32 cellular contexts compared by ENCODE assay signal in genomic region chr13:71874490-71874889, GRCh38. TPM values are rescaled to one million over a fixed set of nuclear protein-coding genes. Genes with fewer than 3 reads are reported as not detected.
DNase-seq lines count a peak whose midpoint lies in the region; ATAC-seq and TF ChIP-seq lines count a peak whose summit lies in the region.
"Had no signal": no experiment of that assay in that cellular context is flagged by ENCODE, and none has a peak within 500 bp of the region (broad histone marks: within the 10 kb centered on the region; RNA-seq: fewer than 3 reads in every experiment).

No MANE protein-coding gene starts in this region.

- H3K4me1 Mint-ChIP-seq in T-cell: peaks cover 0 to 6% (median 0%) of the 10 kb centered on the region in 3 donors
- H3K4me1 Mint-ChIP-seq: central memory CD8-positive, alpha-beta T cell had no signal

- WGBS in transverse colon (ENCODE audit: low coverage in 1 of 2), 2 donors: 42 to 43% methylated on average over 2 of the region's 2 CpGs

- no peak overlapping the region for H3K4me3 Mint-ChIP-seq in T-cell
- H3K4me3 Mint-ChIP-seq: activated CD4-positive, alpha-beta T cell treated with anti-CD3 and anti-CD28 coated beads for 36 hours; CD8-positive, alpha-beta T cell; central memory CD8-positive, alpha-beta T cell; stimulated activated naive CD8-positive, alpha-beta T cell treated with anti-CD3 and anti-CD28 coated beads, Interleukin-15, amount 100 ng/mL, for 72 hours had no signal

- POLR2A ChIA-PET in T-cell (lab: Charles Lee): no interaction called here

- no peak for TF ChIP-seq EP300 in transverse colon (IDR thresholded peaks at IDR 0.05; ENCODE audit: low read depth)

- TF ChIP-seq POLR2A in transverse colon (IDR thresholded peaks at IDR 0.05): no peak

- H3K36me3 Mint-ChIP-seq in T-cell: no peaks in the 10 kb centered on the region
- H3K36me3 Mint-ChIP-seq: CD8-positive, alpha-beta T cell had no signal

- in situ Hi-C loops in transverse colon (cut with MboI; ENCODE audit: low pct_ligation_motif_present in 1 of 4, low pct_unique_long_range_greater_than_20kb in 1 of 4, low sequenced_read_pairs in 3 of 4): no loop called here

- CTCF ChIA-PET in T-cell (lab: Charles Lee): no interaction called here

- H3K27ac ChIP-seq in transverse colon: peak overlapping the region in 2 of 4 donors; percentile 39 to 43
- H3K27ac ChIP-seq: A549, esophagus squamous epithelium, gastrocnemius medialis, left lung, skin epidermis, thyroid gland had no signal

- H3K4me3 ChIP-seq in transverse colon: no peak overlapping the region
- H3K4me3 ChIP-seq: A549, esophagus squamous epithelium, gastrocnemius medialis, left lung, skin epidermis, thyroid gland had no signal

- DNase-seq in NCI-H1105 treated with DMSO at 0.1 percent for 48 hours (lab: John Stamatoyannopoulos, UW): peak; percentile 52
- DNase-seq in NCI-H1105 (lab: John Stamatoyannopoulos, UW): no peak
- peak; percentile 61 for DNase-seq in NCI-H2227 treated with DMSO at 0.1 percent for 48 hours (lab: John Stamatoyannopoulos, UW)
- peak; percentile 58 for DNase-seq in islet precursor cell
- peak; percentile 13 for DNase-seq in transverse colon
- DNase-seq in T-cell: no peak
- DNase-seq in activated CD4-positive, alpha-beta T cell treated with anti-CD3 and anti-CD28 coated beads, Interleukin-2, amount 50 U/mL, for 1 hour: no peak
- DNase-seq: activated CD4-positive, alpha-beta T cell treated with anti-CD3 and anti-CD28 coated beads for 36 hours; activated CD8-positive, alpha-beta memory T cell treated with anti-CD3 and anti-CD28 coated beads for 24 hours; activated effector memory CD4-positive, alpha-beta T cell treated with Interleukin-2 at 50 U/mL for 16 hours; CD8-positive, alpha-beta T cell; DMS153; esophagus squamous epithelium; gastrocnemius medialis; GDM1; H7; hippocampal formation; left lung; mesendoderm; NCI-H1694; NCI-H226; occipital lobe; SK-N-SH; stimulated activated CD8-positive, alpha-beta memory T cell treated with anti-CD3 and anti-CD28 coated beads, Interleukin-4, amount 100 ng/mL, for 48 hours; stimulated activated naive CD8-positive, alpha-beta T cell treated with anti-CD3 and anti-CD28 coated beads, Interleukin-15, amount 100 ng/mL, for 72 hours; thyroid gland had no signal

- intact Hi-C loops in transverse colon (cut with DNase I; ENCODE audit: low total_unique reads): no loop called here

- H3K36me3 ChIP-seq in transverse colon: no peaks in the 10 kb centered on the region
- H3K36me3 ChIP-seq: esophagus squamous epithelium, gastrocnemius medialis, left lung, thyroid gland had no signal

- H3K27me3 Mint-ChIP-seq in T-cell: peaks cover 0 to 6% of the 10 kb centered on the region in 2 donors

- H3K27me3 ChIP-seq in transverse colon: no peaks in the 10 kb centered on the region

- no peak for ATAC-seq in GM21447 (IDR thresholded peaks at IDR 0.05; ENCODE audit: unreplicated experiment)
- no peak for ATAC-seq in T-cell (replicated peaks in 1 of 4)
- ATAC-seq: A549; activated CD4-positive, alpha-beta T cell treated with anti-CD3 and anti-CD28 coated beads for 36 hours; CD8-positive, alpha-beta T cell; gastrocnemius medialis; left lung; stimulated activated naive CD8-positive, alpha-beta T cell treated with anti-CD3 and anti-CD28 coated beads, Interleukin-15, amount 100 ng/mL, for 72 hours had no signal

- no peaks in the 10 kb centered on the region for H3K9me3 Mint-ChIP-seq in T-cell
- H3K9me3 Mint-ChIP-seq: CD8-positive, alpha-beta T cell; stimulated activated naive CD8-positive, alpha-beta T cell treated with anti-CD3 and anti-CD28 coated beads, Interleukin-15, amount 100 ng/mL, for 72 hours had no signal

- H3K27ac Mint-ChIP-seq in T-cell: no peak overlapping the region
- H3K27ac Mint-ChIP-seq: activated CD4-positive, alpha-beta T cell treated with anti-CD3 and anti-CD28 coated beads for 36 hours; CD8-positive, alpha-beta T cell; stimulated activated naive CD8-positive, alpha-beta T cell treated with anti-CD3 and anti-CD28 coated beads, Interleukin-15, amount 100 ng/mL, for 72 hours had no signal

- H3K4me1 ChIP-seq in transverse colon: peaks cover 4 to 31% (median 10%) of the 10 kb centered on the region in 4 donors
- H3K4me1 ChIP-seq: A549 had no signal

- H3K9me3 ChIP-seq in transverse colon: no peaks in the 10 kb centered on the region
- H3K9me3 ChIP-seq: A549, esophagus squamous epithelium, gastrocnemius medialis, left lung, SK-N-SH, thyroid gland had no signal

- TF ChIP-seq CTCF in transverse colon (IDR thresholded peaks at IDR 0.05): no peak

RNA-seq across cellular contexts. Expression of gene DACH1, which starts 7.5 kb away (rescaled TPM):
- 10 to 100 TPM in 1 of 4 donors, 1 to 10 TPM in 3; 1.5 to 17.3 (median 3.3) TPM for total RNA-seq in transverse colon
- 1 to 10 TPM in 1 of 5 donors, under 1 TPM in 4; 0.13 to 1.2 (median 0.23) TPM for total RNA-seq in T-cell
- total RNA-seq: CD8-positive, alpha-beta T cell; OCI-LY7; T-helper 2 cell treated with Interferon-gamma antibody and Interleukin-4, amounts not matched to agents 100 ng/mL and 5 ng/mL, for 36 hours had no signal

Comparison
In these comparisons a context has a peak if more than half of its experiments do, and no peak if none do; other contexts are left out.
1. DNase-seq: peak in NCI-H1105 treated with DMSO at 0.1 percent for 48 hours (single experiment), NCI-H2227 treated with DMSO at 0.1 percent for 48 hours (single experiment), islet precursor cell (single experiment) and transverse colon (single experiment); none in NCI-H1105 (single experiment), T-cell (0 of 34) and activated CD4-positive, alpha-beta T cell treated with anti-CD3 and anti-CD28 coated beads, Interleukin-2, amount 50 U/mL, for 1 hour (single experiment).